ENCODE assay signal across 11 cellular contexts in the genomic region with DNA sequence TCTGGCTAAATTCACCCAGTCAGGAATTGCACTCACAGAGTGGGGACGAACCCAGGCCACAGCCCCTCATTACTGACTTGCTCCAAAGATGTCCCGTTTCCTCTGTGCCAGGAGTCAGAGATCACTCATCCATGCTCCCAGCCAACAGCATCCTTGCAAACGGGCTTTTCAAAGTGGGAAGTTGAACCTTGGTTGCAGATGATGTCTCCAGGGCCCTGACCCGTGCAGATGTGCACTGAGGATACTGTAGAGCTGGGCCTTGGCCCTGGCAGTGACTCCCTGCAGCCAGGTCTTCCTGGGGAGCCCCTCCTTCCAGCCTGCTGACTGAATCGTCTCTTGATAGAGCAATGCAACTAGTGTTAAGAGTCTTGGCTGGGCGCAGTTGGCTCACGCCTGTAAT. TPM values are rescaled to one million over a fixed set of nuclear protein-coding genes. Genes with fewer than 3 reads are reported as not detected.
DNase-seq lines count a peak whose midpoint lies in the region; ATAC-seq and TF ChIP-seq lines count a peak whose summit lies in the region.
"Had no signal": no experiment of that assay in that cellular context is flagged by ENCODE, and none has a peak within 500 bp of the region (broad histone marks: within the 10 kb centered on the region; RNA-seq: fewer than 3 reads in every experiment).

No MANE protein-coding gene starts in this region.

- H3K4me2 ChIP-seq in H9 (ENCODE audit: insufficient read depth, insufficient read length, low read length) (no peak overlapping the region), PC-9 (no peak overlapping the region)

- no peak for ATAC-seq in WTC11
- peak; percentile 25 for ATAC-seq in sciatic nerve
- ATAC-seq in HG03135 (IDR thresholded peaks at IDR 0.05; ENCODE audit: unreplicated experiment) = no peak

- H3K27me3 Mint-ChIP-seq in H9 (ENCODE audit: low read depth) (no peaks in the 10 kb centered on the region), WTC11 (ENCODE audit: low read depth) (no peaks in the 10 kb centered on the region)

- no peak overlapping the region for H3K4ac ChIP-seq in H9 (ENCODE audit: low read depth, low read length)

- H3K9me3 ChIP-seq in H9 (ENCODE audit: control insufficient read depth, low read depth, low read length) (no peaks in the 10 kb centered on the region), PC-9 (ENCODE audit: insufficient read depth, low read depth) (no peaks in the 10 kb centered on the region)
- H3K9me3 ChIP-seq: colonic mucosa had no signal

- no peak overlapping the region for H2AFZ ChIP-seq in H9 (ENCODE audit: low read length)
- H2AFZ ChIP-seq in PC-9 = no peak overlapping the region

- BruUV-seq in PC-9 (replicated peaks; lab: Mats Ljungman, UMichigan) = no TSS peak

- H4K5ac ChIP-seq in H9 (ENCODE audit: insufficient read length, low read depth, low read length) = no peak overlapping the region

- H3K4me3 Mint-ChIP-seq in H9 (no peak overlapping the region; a peak in 1 of 5 replicates), WTC11 (no peak overlapping the region)

- H3K27me3 ChIP-seq in H9 (ENCODE audit: insufficient read depth, low read length) (no peaks in the 10 kb centered on the region), PC-9 (ENCODE audit: insufficient read depth, low read depth) (no peaks in the 10 kb centered on the region)
- H3K27me3 ChIP-seq: colonic mucosa had no signal

- CTCF ChIA-PET in WTC11 (lab: Charles Lee) (interaction anchor here (0.6 to 12.5 kb wide), 4 partner anchors 11 to 132 kb away, joined by 4 to 202 read pairs (median 5); no protein-coding TSS in a partner anchor), PC-9 (lab: Charles Lee) (no interaction called here)

- H3K79me1 ChIP-seq in H9 (ENCODE audit: insufficient read depth, low read depth, low read length, poor library complexity, severe bottlenecking) = peaks cover 3% of the 10 kb centered on the region

- no peak overlapping the region for H3K14ac ChIP-seq in H9 (ENCODE audit: insufficient read depth, low read length)

- H2BK15ac ChIP-seq in H9 (ENCODE audit: low read depth, low read length) = no peak overlapping the region

- no peak overlapping the region for H3K9ac ChIP-seq in H9 (ENCODE audit: extremely low read depth, insufficient read length, low read length)

- DNase-seq in H9 (peak; percentile 15), WTC11 (ENCODE audit: low spot score) (no peak), coronary artery (ENCODE audit: low spot score) (peak; percentile 41), sciatic nerve (ENCODE audit: low spot score) (no peak), PC-9 (no peak), midbrain (lab: John Stamatoyannopoulos, UW) (no peak)
- DNase-seq: colonic mucosa, COR-L47, NCI-H1436 treated with DMSO at 0.1 percent for 48 hours, NCI-H526 had no signal

- H3K9me3 Mint-ChIP-seq in H9 (no peaks in the 10 kb centered on the region), WTC11 (no peaks in the 10 kb centered on the region)

- no peaks in the 10 kb centered on the region for H4K20me1 ChIP-seq in H9 (ENCODE audit: control insufficient read depth, insufficient read depth, insufficient read length)
- peaks cover 15% of the 10 kb centered on the region; the same call in 1 of the 2 replicates for H4K20me1 ChIP-seq in PC-9 (ENCODE audit: insufficient read depth)

- no peak overlapping the region for H3K27ac ChIP-seq in H9 (ENCODE audit: insufficient read length, low read depth, low read length)
- no peak overlapping the region for H3K27ac ChIP-seq in coronary artery
- H3K27ac ChIP-seq in PC-9 = no peak overlapping the region
- H3K27ac ChIP-seq: colonic mucosa had no signal

- no peak overlapping the region for H3K4me3 ChIP-seq in coronary artery
- no peak overlapping the region for H3K4me3 ChIP-seq in PC-9
- H3K4me3 ChIP-seq: colonic mucosa had no signal

- no peak overlapping the region for H2BK12ac ChIP-seq in H9 (ENCODE audit: insufficient read length, low read depth, low read length)

- 0 out of 2 replicates have a peak, but pooled peaks cover 4% of the 10 kb centered on the region for H3K36me3 ChIP-seq in PC-9 (ENCODE audit: low read depth)
- H3K36me3 ChIP-seq: colonic mucosa had no signal

- H3K56ac ChIP-seq in H9 (ENCODE audit: insufficient read length, low read depth, low read length) = no peak overlapping the region

- no peak overlapping the region for H3K18ac ChIP-seq in H9 (ENCODE audit: insufficient read length, low read depth, low read length)

- WGBS in H9 (ENCODE audit: extremely low coverage, insufficient read length, low lambda C conversion rate) = no CpG with 5 or more reads among the region's 7 CpGs

- H3K4me1 Mint-ChIP-seq in H9 (peaks cover 18 to 20% of the 10 kb centered on the region in 2 experiments), WTC11 (peaks cover 22% of the 10 kb centered on the region)

- H2BK20ac ChIP-seq in H9 (ENCODE audit: low read depth, low read length, poor library complexity, severe bottlenecking) = no peak overlapping the region

- no peak overlapping the region for H2BK120ac ChIP-seq in H9 (ENCODE audit: low read depth, low read length, poor library complexity, severe bottlenecking)

- TF ChIP-seq CTCF in H9 (conservative IDR thresholded peaks at IDR 0.05) (no peak), WTC11 (IDR thresholded peaks at IDR 0.05) (no peak), coronary artery (IDR thresholded peaks at IDR 0.05) (no peak), PC-9 (conservative IDR thresholded peaks at IDR 0.05) (no peak)

- H2BK5ac ChIP-seq in H9 (ENCODE audit: insufficient read length, low read length) = no peak overlapping the region

- H4K91ac ChIP-seq in H9 (ENCODE audit: insufficient read length, low read depth, low read length) = no peak overlapping the region

- H3T11ph ChIP-seq in H9 (ENCODE audit: low read length) = no peak overlapping the region

- H4K8ac ChIP-seq in H9 (replicated peaks; ENCODE audit: insufficient read length, low read depth, low read length) = no peak overlapping the region

- POLR2A ChIA-PET in WTC11 (lab: Charles Lee) (no interaction called here), PC-9 (lab: Charles Lee; ENCODE audit: unreplicated experiment) (no interaction called here)

- H3F3A ChIP-seq in PC-9 (ENCODE audit: insufficient read depth, low read depth) = peaks cover 27% of the 10 kb centered on the region

- H3K4me1 ChIP-seq in H9 (ENCODE audit: insufficient read depth, low read length) (no peaks in the 10 kb centered on the region), PC-9 (replicated peaks; ENCODE audit: insufficient read depth) (peaks cover 15% of the 10 kb centered on the region)
- H3K4me1 ChIP-seq: colonic mucosa had no signal

- no peaks in the 10 kb centered on the region; the same call in 1 of the 2 replicates for H3K79me2 ChIP-seq in H9 (ENCODE audit: insufficient read depth, low read length)
- H3K79me2 ChIP-seq in PC-9 (ENCODE audit: low read depth) = peaks cover 10% of the 10 kb centered on the region; the same call in 1 of the 2 replicates

- no peaks in the 10 kb centered on the region for H3K9me2 ChIP-seq in PC-9 (ENCODE audit: insufficient read depth)

- H3K27ac Mint-ChIP-seq in H9 = no peak overlapping the region; a peak in 1 of 7 replicates
- 0 out of 2 replicates have a peak overlapping the region, but pooled peaks have one; percentile 7 for H3K27ac Mint-ChIP-seq in WTC11

- H3K23ac ChIP-seq in H9 (ENCODE audit: insufficient read length, low read depth, low read length) = no peak overlapping the region

- H3K36me3 Mint-ChIP-seq in H9 (ENCODE audit: insufficient read depth in 1 of 3, low read depth in 3 of 3) = peaks cover 7 to 19% (median 14%) of the 10 kb centered on the region in 3 experiments; a peak in 6 of 7 replicates
- H3K36me3 Mint-ChIP-seq in WTC11 = peaks cover 6% of the 10 kb centered on the region; the same call in 1 of the 2 replicates

- no peaks in the 10 kb centered on the region for H3K23me2 ChIP-seq in H9 (ENCODE audit: insufficient read length, low read depth, low read length, poor library complexity, severe bottlenecking)

- intact Hi-C loops in sciatic nerve (cut with DNase I) = loop anchor here (5.0 kb wide), 1 partner anchor 94 kb away; no protein-coding TSS in a partner anchor
- intact Hi-C loops in PC-9 (cut with micrococcal nuclease; ENCODE audit: unreplicated experiment) = no loop called here

- H2AK5ac ChIP-seq in H9 (ENCODE audit: insufficient read length, low read length) = no peak overlapping the region

TF ChIP-seq in WTC11, 78 proteins besides CTCF, POLR2A, EP300 and RAD21 (continues in another document):
- TF ChIP-seq NFATC4 (CRISPR knock-in tag; IDR thresholded peaks at IDR 0.05) = no peak
- TF ChIP-seq, protein P1, sequence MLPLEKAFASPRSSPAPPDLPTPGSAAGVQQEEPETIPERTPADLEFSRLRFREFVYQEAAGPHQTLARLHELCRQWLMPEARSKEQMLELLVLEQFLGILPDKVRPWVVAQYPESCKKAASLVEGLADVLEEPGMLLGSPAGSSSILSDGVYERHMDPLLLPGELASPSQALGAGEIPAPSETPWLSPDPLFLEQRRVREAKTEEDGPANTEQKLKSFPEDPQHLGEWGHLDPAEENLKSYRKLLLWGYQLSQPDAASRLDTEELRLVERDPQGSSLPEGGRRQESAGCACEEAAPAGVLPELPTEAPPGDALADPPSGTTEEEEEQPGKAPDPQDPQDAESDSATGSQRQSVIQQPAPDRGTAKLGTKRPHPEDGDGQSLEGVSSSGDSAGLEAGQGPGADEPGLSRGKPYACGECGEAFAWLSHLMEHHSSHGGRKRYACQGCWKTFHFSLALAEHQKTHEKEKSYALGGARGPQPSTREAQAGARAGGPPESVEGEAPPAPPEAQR (CRISPR knock-in tag; IDR thresholded peaks at IDR 0.05) = no peak
- TF ChIP-seq, protein P2, sequence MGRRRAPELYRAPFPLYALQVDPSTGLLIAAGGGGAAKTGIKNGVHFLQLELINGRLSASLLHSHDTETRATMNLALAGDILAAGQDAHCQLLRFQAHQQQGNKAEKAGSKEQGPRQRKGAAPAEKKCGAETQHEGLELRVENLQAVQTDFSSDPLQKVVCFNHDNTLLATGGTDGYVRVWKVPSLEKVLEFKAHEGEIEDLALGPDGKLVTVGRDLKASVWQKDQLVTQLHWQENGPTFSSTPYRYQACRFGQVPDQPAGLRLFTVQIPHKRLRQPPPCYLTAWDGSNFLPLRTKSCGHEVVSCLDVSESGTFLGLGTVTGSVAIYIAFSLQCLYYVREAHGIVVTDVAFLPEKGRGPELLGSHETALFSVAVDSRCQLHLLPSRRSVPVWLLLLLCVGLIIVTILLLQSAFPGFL (CRISPR knock-in tag; IDR thresholded peaks at IDR 0.05; ENCODE audit: borderline replicate concordance) = no peak
- no peak for TF ChIP-seq ZNF423 (CRISPR knock-in tag; IDR thresholded peaks at IDR 0.05)
- TF ChIP-seq, protein P3, sequence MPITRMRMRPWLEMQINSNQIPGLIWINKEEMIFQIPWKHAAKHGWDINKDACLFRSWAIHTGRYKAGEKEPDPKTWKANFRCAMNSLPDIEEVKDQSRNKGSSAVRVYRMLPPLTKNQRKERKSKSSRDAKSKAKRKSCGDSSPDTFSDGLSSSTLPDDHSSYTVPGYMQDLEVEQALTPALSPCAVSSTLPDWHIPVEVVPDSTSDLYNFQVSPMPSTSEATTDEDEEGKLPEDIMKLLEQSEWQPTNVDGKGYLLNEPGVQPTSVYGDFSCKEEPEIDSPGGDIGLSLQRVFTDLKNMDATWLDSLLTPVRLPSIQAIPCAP (CRISPR knock-in tag; IDR thresholded peaks at IDR 0.05) = no peak

RNA-seq across cellular contexts. Expression of a gene that starts 22.3 kb away (rescaled TPM):
- total RNA-seq in H9 (2021) (17.2 and 18.2 TPM in 2 replicates), WTC11 (2021) (8.9 to 11.3 TPM (median 9.6 TPM) in 3 replicates), sciatic nerve (8.5 TPM), PC-9 (2021) (8.9 and 13.0 TPM in 2 replicates)

RNA-seq across cellular contexts. Expression of a gene that starts 40.0 kb away (rescaled TPM):
- total RNA-seq in H9 (2021) = 348 and 350 TPM in 2 replicates
- total RNA-seq in WTC11 (2021) = 280 to 303 TPM (median 285 TPM) in 3 replicates
- total RNA-seq in sciatic nerve = 295 TPM
- total RNA-seq in PC-9 (2021) = 335 and 409 TPM in 2 replicates

Comparison
In these comparisons a context has a peak if more than half of its experiments do, and no peak if none do; other contexts are left out.
1. DNase-seq: peak in H9 (single experiment) and coronary artery (single experiment); none in WTC11 (single experiment), sciatic nerve (single experiment), PC-9 (0 of 2) and midbrain (single experiment).